ENCODE assay signal across 28 cellular contexts in the genomic region with DNA sequence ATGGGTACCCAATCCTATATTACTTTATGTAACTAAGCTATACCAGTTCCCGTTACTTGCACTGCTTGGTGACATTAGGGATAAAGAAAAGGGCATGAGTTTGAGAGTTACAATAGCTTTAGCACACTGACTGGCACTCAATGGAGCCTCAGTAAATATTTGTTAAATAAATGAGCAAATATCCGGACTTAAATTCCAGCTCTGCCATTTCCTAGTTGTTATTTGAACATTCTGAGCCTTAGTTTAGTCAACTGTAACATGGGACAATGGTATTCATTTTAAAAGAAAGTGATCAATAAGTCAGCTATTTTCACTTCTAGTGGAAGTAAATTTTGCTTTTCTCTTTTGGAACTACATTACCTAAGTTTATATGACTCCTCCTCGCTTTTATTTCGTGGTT.
"Had no signal": no experiment of that assay in that cellular context is flagged by ENCODE, and none has a peak within 500 bp of the region (broad histone marks: within the 10 kb centered on the region; RNA-seq: fewer than 3 reads in every experiment).

No MANE protein-coding gene starts in this region.

- H3K4me3 ChIP-seq: ascending aorta, body of pancreas, Peyer's patch, SJSA1 had no signal

- H3K9me3 ChIP-seq: ascending aorta, body of pancreas, Peyer's patch, SJSA1 had no signal

- H3K27ac ChIP-seq: ascending aorta, body of pancreas, Peyer's patch, RWPE1, SJSA1 had no signal

- ATAC-seq: activated CD8-positive, alpha-beta T cell treated with anti-CD3 and anti-CD28 coated beads, Interleukin-2, amount 10 ng/mL, durations not matched to agents 7 days and 5 days; activated naive CD4-positive, alpha-beta T cell treated with anti-CD3 and anti-CD28 coated beads, Interleukin-2, amount 50 U/mL, for 72 hours; activated naive CD8-positive, alpha-beta T cell treated with anti-CD3 and anti-CD28 coated beads, Interleukin-2, amount 50 U/mL, for 24 hours; T-helper 17 cell; WTC11 had no signal

- H3K27me3 ChIP-seq: ascending aorta, body of pancreas, Peyer's patch, SJSA1 had no signal

- DNase-seq: activated CD4-positive, alpha-beta T cell treated with anti-CD3 and anti-CD28 coated beads for 48 hours; activated CD4-positive, alpha-beta T cell treated with anti-CD3 and anti-CD28 coated beads, Interleukin-2, amount 50 U/mL, for 4 hours; activated CD4-positive, CD25-positive, alpha-beta regulatory T cell treated with anti-CD3 and anti-CD28 coated beads, Interleukin-2, amount 50 U/mL, for 72 hours; activated CD8-positive, alpha-beta memory T cell treated with anti-CD3 and anti-CD28 coated beads, Interleukin-2, amount 50 U/mL, for 48 hours; activated CD8-positive, alpha-beta T cell treated with anti-CD3 and anti-CD28 coated beads, Interleukin-2, amount 10 ng/mL, durations not matched to agents 7 days and 5 days; activated effector memory CD4-positive, alpha-beta T cell treated with Interleukin-2 at 50 U/mL for 16 hours; activated naive CD4-positive, alpha-beta T cell; activated naive CD8-positive, alpha-beta T cell treated with anti-CD3 and anti-CD28 coated beads, Interleukin-2, amount 50 U/mL, for 24 hours; activated T-cell treated with anti-CD3 and anti-CD28 coated beads, Interleukin-2, amount 50 U/mL, for 1 hour; amniotic stem cell; KG1; NCI-H1694 treated with DMSO at 0.1 percent for 48 hours; NCI-H2081 treated with DMSO at 0.1 percent for 48 hours; NCI-H446; NCI-H524; NK-92 treated with Interleukin-12 subunit alpha and Interleukin-12 subunit beta, amount 100 ng/mL, for 24 hours; OCI-M1; Peyer's patch; Right ventricle myocardium superior; T-helper 17 cell; T-helper 9 cell had no signal

- H3K4me1 ChIP-seq: ascending aorta, Peyer's patch had no signal

- H3K36me3 ChIP-seq: ascending aorta, Peyer's patch, SJSA1 had no signal

- FAIRE-seq: bronchial epithelial cell had no signal
